ENCODE assay signal across 8 cellular contexts in the genomic region with DNA sequence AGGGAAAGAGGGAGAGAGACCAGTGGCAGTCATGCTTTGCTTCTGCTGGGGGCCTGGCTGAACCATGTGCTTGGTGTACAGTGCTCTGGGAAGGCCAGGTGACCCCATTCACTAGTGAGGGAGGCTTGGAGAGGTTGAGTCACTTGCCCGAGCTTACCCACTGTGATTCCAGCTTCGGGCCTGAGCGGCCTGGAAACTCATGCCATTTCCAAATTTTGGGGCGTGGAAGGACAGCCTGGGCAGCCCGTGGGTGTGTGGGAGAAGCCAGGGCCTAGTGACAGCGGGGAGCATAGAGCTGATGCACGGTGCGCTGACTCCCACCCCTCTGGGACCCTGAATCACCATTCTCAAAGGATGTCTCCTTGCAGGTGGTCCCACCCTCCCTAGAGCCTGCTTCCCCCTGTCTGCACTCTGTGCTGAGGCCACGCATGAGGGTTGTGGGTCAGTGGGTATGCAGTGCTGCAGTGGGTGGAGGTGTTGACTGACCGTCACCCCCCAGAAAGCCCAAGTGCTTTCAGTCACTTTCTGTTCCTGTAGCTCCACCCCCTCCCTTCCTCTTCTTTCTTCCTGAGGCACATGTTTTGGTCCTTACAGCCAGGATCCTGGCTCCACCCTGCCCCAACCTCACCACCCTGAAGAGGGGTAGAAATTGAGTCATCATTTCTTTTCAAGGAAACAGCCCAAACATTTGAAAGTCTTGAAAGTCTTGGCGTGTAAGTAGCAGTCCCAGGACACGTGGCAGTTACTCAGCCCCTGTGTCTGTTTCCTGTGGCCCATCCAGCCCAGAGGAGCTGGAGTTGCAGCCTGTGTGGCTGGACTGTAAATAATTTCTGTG. TPM values are rescaled to one million over a fixed set of nuclear protein-coding genes. Genes with fewer than 3 reads are reported as not detected.
DNase-seq lines count a peak whose midpoint lies in the region; ATAC-seq and TF ChIP-seq lines count a peak whose summit lies in the region.

No MANE protein-coding gene starts in this region.

- H3K9ac ChIP-seq in trophoblast cell (ENCODE audit: low read length) = no peak overlapping the region

- no peak overlapping the region for H4K12ac ChIP-seq in trophoblast cell (ENCODE audit: low read depth, low read length)

- peaks cover 10 to 24% of the 10 kb centered on the region in 2 experiments for H3K4me1 ChIP-seq in trophoblast cell (ENCODE audit: control insufficient read depth in 1 of 2, insufficient read depth in 2 of 2, low read length in 2 of 2)

- H3K27me3 Mint-ChIP-seq in Calu3 (ENCODE audit: unreplicated experiment) = no peaks in the 10 kb centered on the region
- H3K27me3 Mint-ChIP-seq in activated CD4-positive, alpha-beta memory T cell treated with anti-CD3 and anti-CD28 coated beads for 36 hours = no peaks in the 10 kb centered on the region

- H3K9me3 Mint-ChIP-seq in Calu3 (ENCODE audit: low read depth, unreplicated experiment) = no peaks in the 10 kb centered on the region
- H3K9me3 Mint-ChIP-seq in activated CD4-positive, alpha-beta memory T cell treated with anti-CD3 and anti-CD28 coated beads for 36 hours = no peaks in the 10 kb centered on the region

- TF ChIP-seq CTCF in Calu3 (IDR thresholded peaks at IDR 0.05; ENCODE audit: unreplicated experiment) = no peak

- H2BK5ac ChIP-seq in trophoblast cell (ENCODE audit: low read depth, low read length, poor library complexity) = no peak overlapping the region

- no peak overlapping the region for H3K23ac ChIP-seq in trophoblast cell (ENCODE audit: low read length)

- peak overlapping the region; percentile 38 for H2AK5ac ChIP-seq in trophoblast cell (ENCODE audit: low read length)

- in situ Hi-C loops in KBM-7 (cut with MboI; ENCODE audit: low pct_unique_long_range_greater_than_20kb, low sequenced_read_pairs) = no loop called here

- no TSS peak for BruUV-seq in Calu3 (replicated peaks; lab: Mats Ljungman, UMichigan)

- CTCF ChIA-PET in Calu3 (lab: Charles Lee) = interaction anchor here (1.2 to 1.8 kb wide), 5 partner anchors 17 to 350 kb away, joined by 3 to 5 read pairs (median 4); no protein-coding TSS in a partner anchor
- CTCF ChIA-PET in activated CD4-positive, alpha-beta memory T cell treated with anti-CD3 and anti-CD28 coated beads for 36 hours (lab: Charles Lee) = interaction anchor here (0.6 to 1.7 kb wide), 4 partner anchors 11 to 420 kb away, joined by 3 to 5 read pairs (median 4); no protein-coding TSS in a partner anchor

- H3K27ac Mint-ChIP-seq in Calu3 (ENCODE audit: unreplicated experiment) = peak overlapping the region; percentile 97
- peak overlapping the region; percentile 97 for H3K27ac Mint-ChIP-seq in activated CD4-positive, alpha-beta memory T cell treated with anti-CD3 and anti-CD28 coated beads for 36 hours

- peak; percentile 34 for ATAC-seq in GM21423 (IDR thresholded peaks at IDR 0.05; ENCODE audit: unreplicated experiment)
- no peak for ATAC-seq in HG03439 (IDR thresholded peaks at IDR 0.05; ENCODE audit: unreplicated experiment)

- H3K79me1 ChIP-seq in trophoblast cell (ENCODE audit: low read length) = peaks cover 2% of the 10 kb centered on the region

- DNase-seq in Calu3 (peak; percentile 66), KBM-7 (peak; percentile 92), fibroblast of gingiva (ENCODE audit: low read depth) (peak; percentile 92), trophoblast cell (peak; percentile 82 to 90), cortex of kidney (lab: John Stamatoyannopoulos, UW) (no peak)
- DNase-seq in activated CD4-positive, alpha-beta memory T cell treated with anti-CD3 and anti-CD28 coated beads for 36 hours = peak; percentile 84

- peak overlapping the region; percentile 14 for H4K8ac ChIP-seq in trophoblast cell (ENCODE audit: low read depth, low read length)

- H3K4me1 Mint-ChIP-seq in Calu3 (ENCODE audit: low read depth, unreplicated experiment) = peaks cover 52% of the 10 kb centered on the region
- H3K4me1 Mint-ChIP-seq in activated CD4-positive, alpha-beta memory T cell treated with anti-CD3 and anti-CD28 coated beads for 36 hours (ENCODE audit: low read depth) = peaks cover 59% of the 10 kb centered on the region

- H3K36me3 Mint-ChIP-seq in Calu3 (ENCODE audit: insufficient read depth, unreplicated experiment) = peaks cover 28% of the 10 kb centered on the region
- peaks cover 4% of the 10 kb centered on the region for H3K36me3 Mint-ChIP-seq in activated CD4-positive, alpha-beta memory T cell treated with anti-CD3 and anti-CD28 coated beads for 36 hours

- H3K18ac ChIP-seq in trophoblast cell (ENCODE audit: low read length) = peak overlapping the region; percentile 9

- peak overlapping the region; percentile 10 for H3K4ac ChIP-seq in trophoblast cell (ENCODE audit: low read depth, low read length)

- peaks cover 40 to 45% of the 10 kb centered on the region in 2 experiments for H3K36me3 ChIP-seq in trophoblast cell (ENCODE audit: control insufficient read depth in 1 of 2, insufficient read depth in 2 of 2, low read length in 2 of 2)

- H3K14ac ChIP-seq in trophoblast cell (ENCODE audit: low read length) = no peak overlapping the region

- H2BK120ac ChIP-seq in trophoblast cell (ENCODE audit: insufficient read depth, low read length, poor library complexity) = no peak overlapping the region

- POLR2A ChIA-PET in activated CD4-positive, alpha-beta memory T cell treated with anti-CD3 and anti-CD28 coated beads for 36 hours (lab: Charles Lee) = interaction anchor here (1.8 kb wide), 1 partner anchor 41 kb away, joined by 13 read pairs; no protein-coding TSS in a partner anchor

- H3K9me3 ChIP-seq in trophoblast cell (ENCODE audit: insufficient read depth, low read depth, low read length) = no peaks in the 10 kb centered on the region

- H3K4me3 Mint-ChIP-seq in Calu3 (ENCODE audit: low read depth, unreplicated experiment) = peak overlapping the region; percentile 32
- peak overlapping the region; percentile 57 for H3K4me3 Mint-ChIP-seq in activated CD4-positive, alpha-beta memory T cell treated with anti-CD3 and anti-CD28 coated beads for 36 hours

- H2AFZ ChIP-seq in trophoblast cell (ENCODE audit: insufficient read depth, low read length, poor library complexity) = no peak overlapping the region

- H4K91ac ChIP-seq in trophoblast cell (ENCODE audit: low read depth, low read length) = peak overlapping the region; percentile 10

- H3K79me2 ChIP-seq in trophoblast cell (ENCODE audit: control insufficient read depth, insufficient read depth, low read length, poor library complexity) = peaks cover 2% of the 10 kb centered on the region

- WGBS in trophoblast cell (ENCODE audit: extremely low coverage, insufficient coverage, insufficient read length) = no CpG with 5 or more reads among the region's 12 CpGs

- H3K4me3 ChIP-seq in trophoblast cell (ENCODE audit: low read depth, low read length) = no peak overlapping the region

- H3K4me2 ChIP-seq in trophoblast cell (ENCODE audit: low read length) = no peak overlapping the region

- H3K27me3 ChIP-seq in trophoblast cell (ENCODE audit: insufficient read depth, low read length) = no peaks in the 10 kb centered on the region

- H2BK12ac ChIP-seq in trophoblast cell (ENCODE audit: low read length) = peak overlapping the region; percentile 3

- intact Hi-C loops in Calu3 (cut with micrococcal nuclease; ENCODE audit: unreplicated experiment) = loop anchor here (1.0 to 2.0 kb wide), 2 partner anchors 18 to 43 kb away; no protein-coding TSS in a partner anchor
- intact Hi-C loops in activated CD4-positive, alpha-beta memory T cell treated with anti-CD3 and anti-CD28 coated beads for 36 hours (cut with micrococcal nuclease) = loop anchor here (1.0 kb wide), 2 partner anchors 41 to 69 kb away; no protein-coding TSS in a partner anchor

- peak overlapping the region; percentile 9 for H3K27ac ChIP-seq in trophoblast cell (ENCODE audit: low read depth, low read length)

RNA-seq across cellular contexts. Expression of a gene that starts 43.8 kb away (rescaled TPM):
- 26.2 and 28.4 TPM in 2 replicates for total RNA-seq in Calu3 (2022)
- total RNA-seq in activated CD4-positive, alpha-beta memory T cell treated with anti-CD3 and anti-CD28 coated beads for 36 hours = 10 to 100 TPM; 60.7 to 62.7 TPM
- 31.2 and 33.6 TPM in 2 replicates for polyA plus RNA-seq in trophoblast cell (2013)
